In genomic region chr18:26863921-26864497, GRCh38 we compare ENCODE assay signal across 1 cellular context.
TF ChIP-seq lines count a peak whose summit lies in the region.

No MANE protein-coding gene starts in this region.

TF ChIP-seq in GM12878, 131 proteins besides CTCF, POLR2A, EP300 and RAD21 (continued from another document):
- TF ChIP-seq PRDM15 (CRISPR knock-in tag; IDR thresholded peaks at IDR 0.05) (no peak), GABPA (IDR thresholded peaks at IDR 0.05; ENCODE audit: low read depth) (no peak), MTA3 (IDR thresholded peaks at IDR 0.05; ENCODE audit: borderline replicate concordance, low read length) (no peak), E2F8 (IDR thresholded peaks at IDR 0.05; ENCODE audit: low read depth, partially characterized antibody) (no peak), E2F4 (IDR thresholded peaks at IDR 0.05; ENCODE audit: low read depth, low read length) (no peak)
